ENCODE assay signal across 2 cellular contexts in the genomic region with DNA sequence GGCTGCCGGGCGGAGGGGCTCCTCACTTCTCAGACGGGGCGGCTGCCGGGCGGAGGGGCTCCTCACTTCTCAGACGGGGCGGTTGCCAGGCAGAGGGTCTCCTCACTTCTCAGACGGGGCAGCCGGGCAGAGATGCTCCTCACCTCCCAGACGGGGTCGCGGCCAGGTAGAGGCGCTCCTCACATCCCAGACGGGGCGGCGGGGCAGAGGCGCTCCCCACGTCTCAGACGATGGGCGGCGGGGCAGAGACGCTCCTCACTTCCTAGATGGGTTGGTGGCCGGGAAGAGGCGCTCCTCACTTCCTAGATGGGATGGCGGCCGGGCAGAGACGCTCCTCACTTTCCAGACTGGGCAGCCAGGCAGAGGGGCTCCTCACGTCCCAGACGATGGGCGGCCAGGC.
DNase-seq lines count a peak whose midpoint lies in the region; TF ChIP-seq lines count a peak whose summit lies in the region.
"Not testable (repeated sequence)": the region's sequence is repeated elsewhere in the genome, so short reads cannot be mapped to it uniquely, and the experiment has no call there.

No MANE protein-coding gene starts in this region.

- peaks cover 15% of the 10 kb centered on the region for H3K9me3 Mint-ChIP-seq in glutamatergic neuron (ENCODE audit: unreplicated experiment)

- peak; percentile 9 for DNase-seq in activated gamma-delta T cell (lab: John Stamatoyannopoulos, UW)
- not testable (repeated sequence) for DNase-seq in glutamatergic neuron

- H3K27ac Mint-ChIP-seq in glutamatergic neuron (ENCODE audit: unreplicated experiment), result peak overlapping the region; percentile 70

- not testable (repeated sequence) for TF ChIP-seq CTCF in glutamatergic neuron (IDR thresholded peaks at IDR 0.05; ENCODE audit: partially characterized antibody, unreplicated experiment)

- H3K4me1 Mint-ChIP-seq in glutamatergic neuron (ENCODE audit: low read depth, unreplicated experiment), result peaks cover 42% of the 10 kb centered on the region

- H3K4me3 Mint-ChIP-seq in glutamatergic neuron (ENCODE audit: unreplicated experiment), result not testable (repeated sequence)

- H3K27me3 Mint-ChIP-seq in glutamatergic neuron (ENCODE audit: unreplicated experiment), result not testable (repeated sequence)

- H3K36me3 Mint-ChIP-seq in glutamatergic neuron (ENCODE audit: unreplicated experiment), result not testable (repeated sequence)
